8 cellular contexts compared by ENCODE assay signal in the genomic region with DNA sequence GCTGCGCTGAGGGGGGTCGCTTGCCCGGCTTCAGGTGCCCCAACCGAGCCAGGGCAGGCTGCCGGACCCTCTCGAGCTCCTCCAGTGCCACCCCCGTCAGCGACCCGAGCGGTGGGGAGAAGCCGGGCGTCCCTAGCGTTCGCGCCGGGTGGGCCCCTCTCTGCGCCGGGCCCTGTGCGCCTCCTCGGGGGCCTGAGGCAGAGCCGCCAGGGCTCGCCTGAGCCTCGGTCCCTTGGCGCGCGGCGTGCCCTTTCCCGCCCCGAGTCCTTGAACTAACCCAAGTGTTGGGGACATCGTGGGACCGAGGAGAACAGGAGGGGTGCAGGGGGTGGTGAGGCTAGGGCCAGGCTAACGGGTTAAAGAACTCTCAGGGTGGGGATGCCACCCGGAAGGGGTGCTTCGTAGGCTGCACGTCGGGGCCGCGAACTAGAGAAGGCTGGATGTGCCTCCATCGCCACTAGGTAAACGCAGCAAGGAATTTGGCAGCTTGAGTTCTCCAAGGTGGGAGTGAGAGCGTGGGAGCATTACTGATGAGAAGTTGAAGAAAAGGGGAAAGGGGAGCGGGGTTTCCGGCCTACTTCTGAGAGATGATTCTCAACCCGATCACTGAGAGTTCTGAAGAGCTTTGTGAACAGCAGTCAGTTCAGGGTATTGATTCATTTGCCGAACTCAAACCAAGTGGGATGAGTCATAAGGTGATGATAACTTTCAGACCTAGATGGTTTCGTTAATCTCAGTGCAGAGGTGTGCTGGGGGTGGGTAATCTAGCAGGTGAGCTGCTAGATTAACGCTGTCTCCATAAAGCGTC. TPM values are rescaled to one million over a fixed set of nuclear protein-coding genes. Genes with fewer than 3 reads are reported as not detected.
DNase-seq lines count a peak whose midpoint lies in the region; ATAC-seq and TF ChIP-seq lines count a peak whose summit lies in the region.

No MANE protein-coding gene starts in this region.

- TF ChIP-seq CTCF in GM12865 (IDR thresholded peaks at IDR 0.05; ENCODE audit: insufficient read depth, low read depth, low read length, missing control alignments) (no peak), GM23338 (conservative IDR thresholded peaks at IDR 0.05; ENCODE audit: low read depth in 2 of 2) (no peak), LNCaP clone FGC (IDR thresholded peaks at IDR 0.05; ENCODE audit: control insufficient read depth, extremely low read depth, insufficient read depth) (no peak), VCaP (conservative IDR thresholded peaks at IDR 0.05) (no peak), mammary epithelial cell (conservative IDR thresholded peaks at IDR 0.05 in 1 of 2, IDR thresholded peaks at IDR 0.05 in 1 of 2; ENCODE audit: extremely low read depth in 1 of 2, insufficient read depth in 1 of 2, low read depth in 1 of 2, low read length in 2 of 2) (no peak)

- ATAC-seq in GM23338 = peak; percentile 46

- WGBS in mammary epithelial cell (ENCODE audit: low coverage, missing lambda C conversion rate) = 3% methylated on average over 32 of the region's 48 CpGs

- peaks cover 6% of the 10 kb centered on the region; the same call in 1 of the 2 replicates for H3F3A ChIP-seq in GM23338 (replicated peaks; ENCODE audit: low read depth)

- H3K27ac ChIP-seq in GM23338 (ENCODE audit: low read depth) = peak overlapping the region; percentile 92
- peak overlapping the region; percentile 97 for H3K27ac ChIP-seq in VCaP
- peak overlapping the region; percentile 77 for H3K27ac ChIP-seq in mammary epithelial cell (ENCODE audit: insufficient read depth, low read depth, low read length)

- no peaks in the 10 kb centered on the region for H3K27me3 ChIP-seq in GM23338 (ENCODE audit: insufficient read depth)
- H3K27me3 ChIP-seq in mammary epithelial cell (ENCODE audit: insufficient read depth, low read length) = no peaks in the 10 kb centered on the region

- DNase-seq in GM12865 (ENCODE audit: low read depth) (peak; percentile 90), GM23338 (ENCODE audit: low spot score) (peak; percentile 66), LNCaP clone FGC (ENCODE audit: low read depth) (no peak), mammary epithelial cell (peak; percentile 78), kidney glomerular epithelial cell (lab: John Stamatoyannopoulos, UW) (peak; percentile 44), middle frontal gyrus (ENCODE audit: extremely low spot score, low spot score) (no peak)
- DNase-seq in stimulated activated CD4-positive, alpha-beta T cell treated with anti-CD3 and anti-CD28 coated beads, Interleukin-1b, Interleukin-23, amount 100 ng/mL, for 24 hours (ENCODE audit: low read depth in 4 of 4, low spot score in 1 of 4) = peak; percentile 36 to 59 (median 42)

- H3K4me3 ChIP-seq in GM12865 (ENCODE audit: low read depth, low read length) = peak overlapping the region; percentile 97
- H3K4me3 ChIP-seq in GM23338 = peak overlapping the region; percentile 99
- peak overlapping the region; percentile 98 for H3K4me3 ChIP-seq in LNCaP clone FGC (ENCODE audit: low read depth, low read length)
- peak overlapping the region; percentile 71 to 86 (median 83) for H3K4me3 ChIP-seq in mammary epithelial cell (replicated peaks in 1 of 3; ENCODE audit: insufficient read depth in 1 of 3, low read depth in 2 of 3, low read length in 3 of 3)

- no peaks in the 10 kb centered on the region for H3K9me2 ChIP-seq in GM23338 (ENCODE audit: insufficient read depth)

- intact Hi-C loops in mammary epithelial cell (cut with micrococcal nuclease) = loop anchor here (1.0 kb wide), 2 partner anchors 48 to 66 kb away; partner anchors contain the start of gene ANAPC5

- H3K4me2 ChIP-seq in GM23338 (peak overlapping the region; percentile 97), mammary epithelial cell (ENCODE audit: insufficient read depth, low read depth, low read length) (peak overlapping the region; percentile 84)

- peak overlapping the region; percentile 92 for H2AFZ ChIP-seq in GM23338
- H2AFZ ChIP-seq in mammary epithelial cell (ENCODE audit: low read depth, low read length) = peak overlapping the region; percentile 86

- H4K20me1 ChIP-seq in GM23338 (replicated peaks; ENCODE audit: insufficient read depth) = peaks cover 22% of the 10 kb centered on the region
- no peaks in the 10 kb centered on the region for H4K20me1 ChIP-seq in mammary epithelial cell (ENCODE audit: insufficient read depth, low read length)

- peaks cover 7% of the 10 kb centered on the region for H3K36me3 ChIP-seq in GM23338 (ENCODE audit: insufficient read depth)
- peaks cover 7% of the 10 kb centered on the region for H3K36me3 ChIP-seq in mammary epithelial cell (ENCODE audit: insufficient read depth, low read length)

- in situ Hi-C loops in mammary epithelial cell (cut with MboI; ENCODE audit: low sequenced_read_pairs in 2 of 2) = no loop called here

- CTCF ChIA-PET in mammary epithelial cell (lab: Charles Lee; ENCODE audit: low non-redundant PET) = interaction anchor here (0.6 kb wide), 2 partner anchors 48 to 394 kb away, joined by 3 to 4 read pairs; no protein-coding TSS in a partner anchor

- peaks cover 10% of the 10 kb centered on the region; the same call in 1 of the 2 replicates for H3K4me1 ChIP-seq in GM23338 (ENCODE audit: insufficient read depth)
- peaks cover 10% of the 10 kb centered on the region for H3K4me1 ChIP-seq in mammary epithelial cell (ENCODE audit: insufficient read depth, low read length)

- BruUV-seq in mammary epithelial cell (replicated peaks; lab: Mats Ljungman, UMichigan) = TSS peak; percentile 29

- H3K36me3 Mint-ChIP-seq in GM23338 (ENCODE audit: low read depth) = peaks cover 22% of the 10 kb centered on the region; the same call in 2 of the 3 replicates

- H3K9me3 ChIP-seq in mammary epithelial cell (replicated peaks; ENCODE audit: insufficient read depth, low read length) = no peaks in the 10 kb centered on the region

- peak overlapping the region; percentile 89 for H3K9ac ChIP-seq in mammary epithelial cell (ENCODE audit: insufficient read depth, low read length)

- peaks cover 18% of the 10 kb centered on the region; the same call in 2 of the 3 replicates for H3K4me1 Mint-ChIP-seq in GM23338

- H3K9me3 Mint-ChIP-seq in GM23338 = no peaks in the 10 kb centered on the region

- H3K27ac Mint-ChIP-seq in GM23338 = peak overlapping the region; percentile 95

- peaks cover 4% of the 10 kb centered on the region for H3K27me3 Mint-ChIP-seq in GM23338 (ENCODE audit: insufficient read depth, low read depth, poor library complexity)

- dilution Hi-C loops in mammary epithelial cell (cut with HindIII; ENCODE audit: low sequenced_read_pairs) = no loop called here

- H3K4me3 Mint-ChIP-seq in GM23338 = peak overlapping the region; percentile 92

- H3K79me2 ChIP-seq in GM23338 (replicated peaks; ENCODE audit: insufficient read depth) (peaks cover 57% of the 10 kb centered on the region), mammary epithelial cell (ENCODE audit: insufficient read depth, low read length) (peaks cover 68% of the 10 kb centered on the region)

TF ChIP-seq in GM23338, 12 proteins besides CTCF, POLR2A, EP300 and RAD21 (continues in another document):
- TF ChIP-seq EZH2 (IDR thresholded peaks at IDR 0.05; ENCODE audit: low read depth, unreplicated experiment) (no peak), EZH2phosphoT487 (IDR thresholded peaks at IDR 0.05; ENCODE audit: unreplicated experiment) (no peak)

RNA-seq across cellular contexts. Expression of gene RNF34, which starts 0.6 kb away (rescaled TPM):
- 50.1 and 63.3 TPM in 2 replicates for total RNA-seq in GM23338 (2014; rRNA removed; shearing (Covaris generic))
- polyA plus RNA-seq in GM23338 (2016; fragmentation: Nextera tagmentation; extraction: Ambion mirVana) = 47.1 and 47.2 TPM in 2 replicates
- total RNA-seq in mammary epithelial cell = 10 to 100 TPM; 49.5 to 56.8 TPM
- polyA plus RNA-seq in mammary epithelial cell = 34.9 TPM
- 165 TPM for polyA minus RNA-seq in mammary epithelial cell

RNA-seq across cellular contexts. Expression of gene ANAPC5, which starts 48.3 kb away (rescaled TPM):
- 114 and 125 TPM in 2 replicates for total RNA-seq in GM23338 (2014; rRNA removed; shearing (Covaris generic))
- polyA plus RNA-seq in GM23338 (2016; fragmentation: Nextera tagmentation; extraction: Ambion mirVana) (62.4 and 65.9 TPM in 2 replicates), mammary epithelial cell (121 TPM)
- total RNA-seq in mammary epithelial cell = 100 to 1,000 TPM in 1 of 2 donors, 10 to 100 TPM in 1; 85.1 to 118 TPM
- 136 TPM for polyA minus RNA-seq in mammary epithelial cell

Comparison
In these comparisons a context has a peak if more than half of its experiments do, and no peak if none do; other contexts are left out.
1. DNase-seq: peak in GM12865 (single experiment), GM23338 (single experiment), mammary epithelial cell (single experiment), kidney glomerular epithelial cell (single experiment) and stimulated activated CD4-positive, alpha-beta T cell treated with anti-CD3 and anti-CD28 coated beads, Interleukin-1b, Interleukin-23, amount 100 ng/mL, for 24 hours (4 of 4); none in LNCaP clone FGC (single experiment) and middle frontal gyrus (single experiment).
2. Peak in every context shown above with its lines, with median percentiles within 50 percentile points of each other: H3K4me3 ChIP-seq and H3K27ac ChIP-seq.